20 cellular contexts compared by ENCODE assay signal in the genomic region with DNA sequence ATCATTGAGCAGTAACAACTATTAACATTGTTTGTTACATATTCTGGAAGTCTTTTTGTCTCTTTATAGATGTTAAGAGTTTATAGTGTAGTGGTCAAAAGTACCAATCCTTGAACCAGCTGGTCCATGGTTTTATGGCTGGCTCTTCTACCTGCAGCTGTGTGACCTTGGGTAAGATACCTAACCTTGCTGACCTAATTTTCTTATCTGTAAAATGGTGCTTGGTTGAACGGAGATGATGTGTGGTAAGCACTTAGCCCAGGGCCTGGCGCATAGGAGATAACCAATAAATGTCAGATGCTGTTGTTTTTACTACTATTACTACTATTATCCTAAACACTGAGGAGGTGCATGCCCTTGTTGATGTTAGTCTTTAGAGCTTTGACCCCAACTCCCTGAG.
"Had no signal": no experiment of that assay in that cellular context is flagged by ENCODE, and none has a peak within 500 bp of the region (broad histone marks: within the 10 kb centered on the region; RNA-seq: fewer than 3 reads in every experiment).

No MANE protein-coding gene starts in this region.

- H3K4me3 ChIP-seq: dorsolateral prefrontal cortex, heart right ventricle, pancreas, psoas muscle, right lobe of liver, upper lobe of left lung, uterus had no signal

- ATAC-seq: esophagus mucosa; heart right ventricle; left lobe of liver; natural killer cell; right lobe of liver; stimulated activated memory B cell treated with anti-CD40 and anti-IgM and Interleukin-4, amounts not matched to agents 10 μg/mL and 1 μg/mL and 100 μg/mL, for 72 hours had no signal

- DNase-seq: cortex of kidney; dorsolateral prefrontal cortex; effector CD8-positive, alpha-beta T cell; heart right ventricle; hypothalamus; islet precursor cell; natural killer cell; occipital lobe; psoas muscle; retina; right lobe of liver; stimulated activated CD4-positive, alpha-beta T cell treated with anti-CD3 and anti-CD28 coated beads, Interleukin-4, amount 100 ng/mL, for 1 hour; substantia nigra; uterus had no signal

- H3K27ac ChIP-seq: dorsolateral prefrontal cortex, heart right ventricle, right lobe of liver, upper lobe of left lung, uterus had no signal

- FAIRE-seq: frontal cortex had no signal

- H3K36me3 ChIP-seq: heart right ventricle, pancreas, right lobe of liver, upper lobe of left lung, uterus had no signal

- H3K9me3 ChIP-seq: heart right ventricle, pancreas, psoas muscle, right lobe of liver, upper lobe of left lung, uterus had no signal

- H3K27me3 ChIP-seq: right lobe of liver, upper lobe of left lung, uterus had no signal

- H3K4me1 ChIP-seq: heart right ventricle, psoas muscle, right lobe of liver, upper lobe of left lung, uterus had no signal
